25 cellular contexts compared by ENCODE assay signal in genomic region chr16:87839542-87840461, GRCh38. TPM values are rescaled to one million over a fixed set of nuclear protein-coding genes. Genes with fewer than 3 reads are reported as not detected.
DNase-seq lines count a peak whose midpoint lies in the region; ATAC-seq, FAIRE-seq and TF ChIP-seq lines count a peak whose summit lies in the region.
"Had no signal": no experiment of that assay in that cellular context is flagged by ENCODE, and none has a peak within 500 bp of the region (broad histone marks: within the 10 kb centered on the region; RNA-seq: fewer than 3 reads in every experiment).

No MANE protein-coding gene starts in this region.

- peaks cover 61% of the 10 kb centered on the region for H3K79me2 ChIP-seq in HCT116 (ENCODE audit: insufficient read depth, low read length)

- no peak overlapping the region; the same call in 1 of the 2 replicates for H3K27ac ChIP-seq in HCT116 (ENCODE audit: low read depth, low read length)
- H3K27ac ChIP-seq: SJCRH30 had no signal

- H3K27me3 ChIP-seq in HCT116 (ENCODE audit: insufficient read depth, low read length), result no peaks in the 10 kb centered on the region
- H3K27me3 ChIP-seq: SJCRH30 had no signal

- no peaks in the 10 kb centered on the region for H3K9me2 ChIP-seq in HCT116 (ENCODE audit: insufficient read depth)

- TF ChIP-seq RAD21 in HCT116 (IDR thresholded peaks at IDR 0.05; ENCODE audit: low read depth), result no peak

- ATAC-seq in HCT116 (no peak), HG03045 (IDR thresholded peaks at IDR 0.05; ENCODE audit: unreplicated experiment) (no peak)
- ATAC-seq in central memory CD8-positive, alpha-beta T cell (replicated peaks; ENCODE audit: extremely low read depth, poor library complexity, severe bottlenecking), result no peak
- ATAC-seq: left cardiac atrium; natural killer cell treated with Interleukin-12 subunit alpha and Interleukin-12 subunit beta and Interleukin-15 and Interleukin-18, amount 100 ng/mL, for 72 hours; PC-3; stimulated activated memory B cell treated with anti-CD40 and anti-IgM and Interleukin-4, amounts not matched to agents 10 μg/mL and 1 μg/mL and 100 μg/mL, for 72 hours; T-cell had no signal

- H3K9me3 Mint-ChIP-seq in central memory CD8-positive, alpha-beta T cell, result no peaks in the 10 kb centered on the region
- H3K9me3 Mint-ChIP-seq in osteocyte (ENCODE audit: unreplicated experiment), result no peaks in the 10 kb centered on the region
- H3K9me3 Mint-ChIP-seq: activated naive CD4-positive, alpha-beta T cell treated with anti-CD3 and anti-CD28 coated beads, Interleukin-2, amount 50 U/mL, for 72 hours; HFFc6; natural killer cell treated with Interleukin-12 subunit alpha and Interleukin-12 subunit beta and Interleukin-15 and Interleukin-18, amount 100 ng/mL, for 72 hours; stimulated activated memory B cell treated with anti-CD40 and anti-IgM and Interleukin-4, amounts not matched to agents 10 μg/mL and 1 μg/mL and 100 μg/mL, for 72 hours; T-cell had no signal

- DNase-seq in HCT116 (ENCODE audit: low read depth, low spot score) (no peak), iris pigment epithelial cell (ENCODE audit: low read depth) (peak; percentile 58), osteocyte (ENCODE audit: extremely low spot score, unreplicated experiment) (no peak), GM19239 (ENCODE audit: insufficient read length, low spot score) (no peak), ecto neural progenitor cell (ENCODE audit: low spot score) (no peak), NCI-H2196 (lab: John Stamatoyannopoulos, UW; ENCODE audit: unreplicated experiment) (no peak)
- no peak for DNase-seq in central memory CD8-positive, alpha-beta T cell (ENCODE audit: low spot score in 2 of 2)
- DNase-seq: CD8-positive, alpha-beta memory T cell; cerebellar nuclear complex; DMS53; GF-D8; glutamatergic neuron; HFFc6; left cardiac atrium; NCI-H1105; NCI-H2081 treated with DMSO at 0.1 percent for 48 hours; NCI-H446 treated with DMSO at 0.1 percent for 48 hours; PC-3; SJCRH30; stimulated activated CD4-positive, alpha-beta T cell treated with anti-CD3 and anti-CD28 coated beads, Interleukin-1b, Interleukin-23, amount 100 ng/mL, for 48 hours; T-cell had no signal

- peaks cover 51 to 98% of the 10 kb centered on the region in 2 experiments for H3K36me3 ChIP-seq in HCT116 (ENCODE audit: control insufficient read depth in 1 of 2, insufficient read depth in 2 of 2, low read length in 2 of 2)

- no peak overlapping the region for H3K4me3 Mint-ChIP-seq in central memory CD8-positive, alpha-beta T cell
- H3K4me3 Mint-ChIP-seq in osteocyte (ENCODE audit: unreplicated experiment), result no peak overlapping the region
- H3K4me3 Mint-ChIP-seq: HFFc6; natural killer cell treated with Interleukin-12 subunit alpha and Interleukin-12 subunit beta and Interleukin-15 and Interleukin-18, amount 100 ng/mL, for 72 hours; stimulated activated memory B cell treated with anti-CD40 and anti-IgM and Interleukin-4, amounts not matched to agents 10 μg/mL and 1 μg/mL and 100 μg/mL, for 72 hours; T-cell had no signal

- intact Hi-C loops in HCT116 (cut with micrococcal nuclease), result no loop called here

- H3K4me2 ChIP-seq in HCT116 (ENCODE audit: low read length), result no peak overlapping the region

- H3K27me3 Mint-ChIP-seq in central memory CD8-positive, alpha-beta T cell, result no peaks in the 10 kb centered on the region
- no peaks in the 10 kb centered on the region for H3K27me3 Mint-ChIP-seq in osteocyte (ENCODE audit: unreplicated experiment)
- H3K27me3 Mint-ChIP-seq: CD8-positive, alpha-beta memory T cell; natural killer cell treated with Interleukin-12 subunit alpha and Interleukin-12 subunit beta and Interleukin-15 and Interleukin-18, amount 100 ng/mL, for 72 hours; stimulated activated memory B cell treated with anti-CD40 and anti-IgM and Interleukin-4, amounts not matched to agents 10 μg/mL and 1 μg/mL and 100 μg/mL, for 72 hours; T-cell had no signal

- H4K20me1 ChIP-seq in HCT116 (ENCODE audit: insufficient read depth), result peaks cover 17% of the 10 kb centered on the region; the same call in 1 of the 2 replicates

- no peak for TF ChIP-seq POLR2A in HCT116 (IDR thresholded peaks at IDR 0.05; ENCODE audit: borderline replicate concordance, extremely low read depth, insufficient read depth, insufficient read length)

- TSS peak; percentile 7 for BruUV-seq in HCT116 (replicated peaks; lab: Mats Ljungman, UMichigan)

- no peaks in the 10 kb centered on the region for H3K9me3 ChIP-seq in HCT116 (ENCODE audit: control insufficient read depth in 1 of 2, insufficient read depth in 1 of 2, low read depth in 1 of 2, low read length in 2 of 2)
- H3K9me3 ChIP-seq: SJCRH30 had no signal

- RAD21 ChIA-PET in HCT116 (lab: Charles Lee; ENCODE audit: low non-redundant PET in 1 of 2, low total read pairs in 2 of 2, uncharacterized antibody in 2 of 2, unreplicated experiment in 2 of 2), result no interaction called here

- no peak overlapping the region for H3K4me3 ChIP-seq in HCT116 (replicated peaks in 1 of 2; ENCODE audit: low read depth in 1 of 2, low read length in 2 of 2)
- H3K4me3 ChIP-seq: SJCRH30 had no signal

- H3K4me1 Mint-ChIP-seq in central memory CD8-positive, alpha-beta T cell, result no peaks in the 10 kb centered on the region
- peaks cover 69% of the 10 kb centered on the region for H3K4me1 Mint-ChIP-seq in osteocyte (ENCODE audit: unreplicated experiment)

- no peak for FAIRE-seq in GM19239 (lab: Jason Lieb, UNC)

- no peak for TF ChIP-seq CTCF in HCT116 (IDR thresholded peaks at IDR 0.05 in 2 of 3, conservative IDR thresholded peaks at IDR 0.05 in 1 of 3; ENCODE audit: borderline replicate concordance in 1 of 3, insufficient read depth in 1 of 3, low read depth in 2 of 3, low read length in 2 of 3)
- no peak for TF ChIP-seq CTCF in osteocyte (IDR thresholded peaks at IDR 0.05)

- no peak overlapping the region for H3K9ac ChIP-seq in HCT116 (ENCODE audit: low read length)

- H3K36me3 Mint-ChIP-seq in central memory CD8-positive, alpha-beta T cell (ENCODE audit: insufficient read depth), result peaks cover 51% of the 10 kb centered on the region
- H3K36me3 Mint-ChIP-seq in osteocyte (ENCODE audit: unreplicated experiment), result peaks cover 15% of the 10 kb centered on the region
- H3K36me3 Mint-ChIP-seq: natural killer cell treated with Interleukin-12 subunit alpha and Interleukin-12 subunit beta and Interleukin-15 and Interleukin-18, amount 100 ng/mL, for 72 hours had no signal

- POLR2A ChIA-PET in HCT116 (lab: Charles Lee), result no interaction called here

- CTCF ChIA-PET in HCT116 (lab: Charles Lee), result interaction anchor here (1.0 to 1.2 kb wide), 2 partner anchors 10 to 61 kb away, joined by 3 to 5 read pairs; no protein-coding TSS in a partner anchor

- H2AFZ ChIP-seq in HCT116 (ENCODE audit: low read depth, low read length, poor library complexity, severe bottlenecking), result no peak overlapping the region

- H3K27ac Mint-ChIP-seq in central memory CD8-positive, alpha-beta T cell (ENCODE audit: low read depth), result peak overlapping the region; percentile 22
- H3K27ac Mint-ChIP-seq in osteocyte (ENCODE audit: unreplicated experiment), result peak overlapping the region; percentile 31
- H3K27ac Mint-ChIP-seq: HFFc6; natural killer cell treated with Interleukin-12 subunit alpha and Interleukin-12 subunit beta and Interleukin-15 and Interleukin-18, amount 100 ng/mL, for 72 hours; stimulated activated memory B cell treated with anti-CD40 and anti-IgM and Interleukin-4, amounts not matched to agents 10 μg/mL and 1 μg/mL and 100 μg/mL, for 72 hours; T-cell had no signal

- H3K4me1 ChIP-seq in HCT116 (ENCODE audit: control insufficient read depth in 1 of 2, insufficient read depth in 2 of 2, low read length in 2 of 2), result no peaks in the 10 kb centered on the region

TF ChIP-seq in HCT116, 20 proteins besides CTCF, POLR2A, EP300 and RAD21 (continues in another document):
- TF ChIP-seq ELF1 (IDR thresholded peaks at IDR 0.05; ENCODE audit: borderline replicate concordance, low read depth) (no peak), REST (IDR thresholded peaks at IDR 0.05; ENCODE audit: low read depth) (no peak), MAX (IDR thresholded peaks at IDR 0.05) (no peak), EZH2 (IDR thresholded peaks at IDR 0.05) (no peak), CBX3 (IDR thresholded peaks at IDR 0.05; ENCODE audit: low read depth) (no peak), FOSL1 (IDR thresholded peaks at IDR 0.05; ENCODE audit: low read depth) (no peak), TCF7L2 (IDR thresholded peaks at IDR 0.05; ENCODE audit: borderline replicate concordance, extremely low read depth, insufficient read depth, insufficient read length) (no peak), SP1 (IDR thresholded peaks at IDR 0.05; ENCODE audit: low read depth) (no peak), POLR2AphosphoS5 (IDR thresholded peaks at IDR 0.05; ENCODE audit: low read depth, low read length) (no peak; the same call in 1 of the 2 replicates), JUND (IDR thresholded peaks at IDR 0.05) (no peak)

RNA-seq across cellular contexts. Expression of gene SLC7A5, which starts 29.5 kb away (rescaled TPM):
- total RNA-seq in HCT116 (2021; ENCODE audit: unreplicated experiment), result 482 TPM
- polyA plus RNA-seq in HCT116 (2012), result 533 and 540 TPM in 2 replicates
- 127 and 133 TPM in 2 replicates for total RNA-seq in osteocyte
